ENCODE assay signal across 8 cellular contexts in genomic region chr7:118183586-118184391, GRCh38. TPM values are rescaled to one million over a fixed set of nuclear protein-coding genes. Genes with fewer than 3 reads are reported as not detected.
DNase-seq lines count a peak whose midpoint lies in the region; TF ChIP-seq lines count a peak whose summit lies in the region.

TSS of gene LSM8 (plus strand) at chr7:118184164. CDS start at chr7:118184224, 60 bp downstream.

- intact Hi-C loops in activated naive CD4-positive, alpha-beta T cell treated with anti-CD3 and anti-CD28 coated beads for 36 hours (cut with micrococcal nuclease): loop anchor here (1.0 to 10.0 kb wide), 7 partner anchors 13 to 1969 kb away; partner anchors contain the start of genes CAPZA2, ST7 and TES

- H3K27me3 Mint-ChIP-seq in activated naive CD4-positive, alpha-beta T cell treated with anti-CD3 and anti-CD28 coated beads for 36 hours (ENCODE audit: low read depth): no peaks in the 10 kb centered on the region

- peak within 1 kb of the TSS; percentile 89 for H3K27ac ChIP-seq in subcutaneous abdominal adipose tissue (ENCODE audit: low read depth, low read length)

- H3K9ac ChIP-seq in subcutaneous abdominal adipose tissue (ENCODE audit: low read length in 5 of 5): peak within 1 kb of the TSS; percentile 95 to 99 (median 97)

- H3K27me3 ChIP-seq in neuron (ENCODE audit: insufficient read depth, low read length) (no peaks in the 10 kb centered on the region), subcutaneous abdominal adipose tissue (ENCODE audit: control insufficient read depth in 5 of 5, insufficient read depth in 4 of 5, low read length in 5 of 5) (no peaks in the 10 kb centered on the region)

- H3K27ac Mint-ChIP-seq in activated naive CD4-positive, alpha-beta T cell treated with anti-CD3 and anti-CD28 coated beads for 36 hours: peak within 1 kb of the TSS; percentile 98

- H3K4me3 Mint-ChIP-seq in activated naive CD4-positive, alpha-beta T cell treated with anti-CD3 and anti-CD28 coated beads for 36 hours: peak within 1 kb of the TSS; percentile 95

- no peaks in the 10 kb centered on the region for H3K9me3 Mint-ChIP-seq in activated naive CD4-positive, alpha-beta T cell treated with anti-CD3 and anti-CD28 coated beads for 36 hours

- TF ChIP-seq CTCF in HFF-Myc (IDR thresholded peaks at IDR 0.05; ENCODE audit: low read depth, low read length, missing control alignments): no peak

- peaks cover 23% of the 10 kb centered on the region for H3K36me3 Mint-ChIP-seq in activated naive CD4-positive, alpha-beta T cell treated with anti-CD3 and anti-CD28 coated beads for 36 hours (ENCODE audit: low read depth)

- H2AFZ ChIP-seq in neuron (ENCODE audit: low read depth, low read length): peak within 1 kb of the TSS; percentile 57

- H3K4me3 ChIP-seq in HFF-Myc (replicated peaks; ENCODE audit: low read depth, low read length) (peak within 1 kb of the TSS; percentile 62), neuron (ENCODE audit: low read length) (peak within 1 kb of the TSS; percentile 90), subcutaneous abdominal adipose tissue (ENCODE audit: low read depth in 1 of 5, low read length in 5 of 5) (peak within 1 kb of the TSS; percentile 85 to 97 (median 88))

- peak; percentile 94 for DNase-seq in GM03348 (ENCODE audit: low spot score)
- DNase-seq in HFF-Myc (ENCODE audit: extremely low read depth, low read depth): peak; percentile 97
- peak; percentile 100 for DNase-seq in NAMALWA (ENCODE audit: low spot score)
- DNase-seq in SK-N-DZ (ENCODE audit: low spot score): peak; percentile 98
- peak; percentile 98 for DNase-seq in activated naive CD4-positive, alpha-beta T cell treated with anti-CD3 and anti-CD28 coated beads for 36 hours
- DNase-seq in foreskin melanocyte: peak; percentile 96

- H3K4me1 ChIP-seq in neuron (ENCODE audit: insufficient read depth, low read length) (peaks cover 20% of the 10 kb centered on the region), subcutaneous abdominal adipose tissue (ENCODE audit: control insufficient read depth in 5 of 5, insufficient read depth in 5 of 5, low read length in 5 of 5) (peaks cover 3 to 30% (median 26%) of the 10 kb centered on the region in 5 donors)

- H3K9me3 ChIP-seq in neuron (ENCODE audit: low read length) (no peaks in the 10 kb centered on the region), subcutaneous abdominal adipose tissue (ENCODE audit: control insufficient read depth in 5 of 5, low read length in 5 of 5) (no peaks in the 10 kb centered on the region)

- peaks cover 33% of the 10 kb centered on the region for H3K36me3 ChIP-seq in neuron (ENCODE audit: insufficient read depth, low read length)
- H3K36me3 ChIP-seq in subcutaneous abdominal adipose tissue (ENCODE audit: control insufficient read depth in 5 of 5, insufficient read depth in 5 of 5, low read length in 5 of 5): peaks cover 9 to 16% (median 10%) of the 10 kb centered on the region in 5 donors

- peaks cover 32% of the 10 kb centered on the region for H3K4me1 Mint-ChIP-seq in activated naive CD4-positive, alpha-beta T cell treated with anti-CD3 and anti-CD28 coated beads for 36 hours (ENCODE audit: low read depth)

- CTCF ChIA-PET in activated naive CD4-positive, alpha-beta T cell treated with anti-CD3 and anti-CD28 coated beads for 36 hours (lab: Charles Lee): no interaction called here

RNA-seq across cellular contexts. Expression of gene LSM8, which starts in this region (rescaled TPM):
- polyA plus RNA-seq in SK-N-DZ (2014; cell fraction: cytosol; rRNA removed): 63.0 and 80.6 TPM in 2 replicates
- 78.4 and 86.3 TPM in 2 replicates for polyA plus RNA-seq in SK-N-DZ (2014; cell fraction: nucleus; rRNA removed)
- total RNA-seq in activated naive CD4-positive, alpha-beta T cell treated with anti-CD3 and anti-CD28 coated beads for 36 hours: 10 to 100 TPM; 39.1 to 43.3 TPM

Comparison
In these comparisons a context has a peak if more than half of its experiments do, and no peak if none do; other contexts are left out.
1. Peak in every context shown above with its lines: DNase-seq, H3K4me3 ChIP-seq and H3K27ac ChIP-seq.